In the genomic region with DNA sequence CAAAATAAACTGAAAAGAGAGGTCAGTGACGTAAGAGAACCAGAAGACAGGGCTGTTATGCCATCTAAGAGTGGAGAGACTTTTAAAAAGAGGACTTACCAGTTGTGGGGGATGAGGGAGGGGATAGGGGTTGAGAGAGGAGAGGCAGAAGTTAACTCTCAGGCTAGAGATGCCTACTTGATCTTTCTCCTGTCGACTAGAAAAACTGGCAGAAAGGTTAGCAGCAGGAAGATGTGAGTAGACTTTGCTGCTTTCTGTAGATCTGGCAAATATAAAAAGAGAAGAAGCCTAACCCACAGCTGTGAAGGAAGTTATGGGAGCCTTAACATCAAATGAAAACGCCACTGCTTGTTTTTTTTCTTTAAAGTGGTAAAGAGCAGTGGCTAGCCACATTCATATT, we compare ENCODE assay signal across 16 cellular contexts. TPM values are rescaled to one million over a fixed set of nuclear protein-coding genes. Genes with fewer than 3 reads are reported as not detected.
DNase-seq lines count a peak whose midpoint lies in the region; ATAC-seq lines count a peak whose summit lies in the region.
"Had no signal": no experiment of that assay in that cellular context is flagged by ENCODE, and none has a peak within 500 bp of the region (broad histone marks: within the 10 kb centered on the region; RNA-seq: fewer than 3 reads in every experiment).

No MANE protein-coding gene starts in this region.

- intact Hi-C loops in activated CD4-positive, alpha-beta T cell treated with anti-CD3 and anti-CD28 coated beads, Interleukin-2, amount 10 ng/mL, durations not matched to agents 24 days and 14 days (cut with micrococcal nuclease) = no loop called here
- intact Hi-C loops in cardiac septum (cut with DNase I) = no loop called here

- DNase-seq in activated CD4-positive, alpha-beta T cell treated with anti-CD3 and anti-CD28 coated beads, Interleukin-2, amount 10 ng/mL, durations not matched to agents 24 days and 14 days = peak; percentile 71
- no peak for DNase-seq in activated CD4-positive, alpha-beta T cell treated with anti-CD3 and anti-CD28 coated beads, Interleukin-2, amount 50 U/mL, for 4 hours
- DNase-seq in T-helper 17 cell = no peak
- DNase-seq in stimulated activated effector memory CD8-positive, alpha-beta T cell treated with anti-CD3 and anti-CD28 coated beads, Interleukin-12 subunit alpha, Interleukin-12 subunit beta, amount 100 ng/mL, for 72 hours (ENCODE audit: low spot score in 2 of 2) = no peak
- no peak for DNase-seq in GDM1 (lab: John Stamatoyannopoulos, UW)
- no peak for DNase-seq in cardiac septum (ENCODE audit: low spot score)
- DNase-seq: GM23248, mammary epithelial cell, NCI-H1436 treated with DMSO at 0.1 percent for 48 hours, NCI-H510A, occipital lobe, small intestine, T1000 had no signal

- peaks cover 28% of the 10 kb centered on the region for H3K4me1 Mint-ChIP-seq in activated CD4-positive, alpha-beta T cell treated with anti-CD3 and anti-CD28 coated beads, Interleukin-2, amount 10 ng/mL, durations not matched to agents 24 days and 14 days
- H3K4me1 Mint-ChIP-seq in T-helper 17 cell = peaks cover 71% of the 10 kb centered on the region
- peaks cover 46% of the 10 kb centered on the region for H3K4me1 Mint-ChIP-seq in stimulated activated effector memory CD8-positive, alpha-beta T cell treated with anti-CD3 and anti-CD28 coated beads, Interleukin-12 subunit alpha, Interleukin-12 subunit beta, amount 100 ng/mL, for 72 hours

- H3K27ac Mint-ChIP-seq in activated CD4-positive, alpha-beta T cell treated with anti-CD3 and anti-CD28 coated beads, Interleukin-2, amount 10 ng/mL, durations not matched to agents 24 days and 14 days = peak overlapping the region; percentile 54
- H3K27ac Mint-ChIP-seq in T-helper 17 cell = peak overlapping the region; percentile 96
- peak overlapping the region; percentile 24 for H3K27ac Mint-ChIP-seq in stimulated activated effector memory CD8-positive, alpha-beta T cell treated with anti-CD3 and anti-CD28 coated beads, Interleukin-12 subunit alpha, Interleukin-12 subunit beta, amount 100 ng/mL, for 72 hours

- ATAC-seq in T-helper 17 cell = peak; percentile 88
- no peak for ATAC-seq in stimulated activated effector memory CD8-positive, alpha-beta T cell treated with anti-CD3 and anti-CD28 coated beads, Interleukin-12 subunit alpha, Interleukin-12 subunit beta, amount 100 ng/mL, for 72 hours
- ATAC-seq in GM18868 (IDR thresholded peaks at IDR 0.05; ENCODE audit: unreplicated experiment) = no peak

- no peaks in the 10 kb centered on the region for H3K27me3 Mint-ChIP-seq in activated CD4-positive, alpha-beta T cell treated with anti-CD3 and anti-CD28 coated beads, Interleukin-2, amount 10 ng/mL, durations not matched to agents 24 days and 14 days
- no peaks in the 10 kb centered on the region for H3K27me3 Mint-ChIP-seq in T-helper 17 cell

- no peaks in the 10 kb centered on the region for H3K9me3 ChIP-seq in T-helper 17 cell (ENCODE audit: control insufficient read depth, low read length, poor library complexity, severe bottlenecking)
- H3K9me3 ChIP-seq in duodenal mucosa (ENCODE audit: control insufficient read depth in 1 of 2, low read length in 2 of 2) = peaks cover 0 to 5% of the 10 kb centered on the region in 2 donors
- H3K9me3 ChIP-seq: ascending aorta had no signal

- no peak overlapping the region for H3K4me3 ChIP-seq in duodenal mucosa (ENCODE audit: low read depth in 1 of 2, low read length in 2 of 2)
- H3K4me3 ChIP-seq: ascending aorta, GM23248 had no signal

- H3K27ac ChIP-seq in duodenal mucosa (ENCODE audit: low read depth, low read length) = peak overlapping the region; percentile 1
- H3K27ac ChIP-seq: ascending aorta, GM23248 had no signal

- peaks cover 32% of the 10 kb centered on the region for H3K36me3 Mint-ChIP-seq in activated CD4-positive, alpha-beta T cell treated with anti-CD3 and anti-CD28 coated beads, Interleukin-2, amount 10 ng/mL, durations not matched to agents 24 days and 14 days (ENCODE audit: low read depth)
- peaks cover 8% of the 10 kb centered on the region for H3K36me3 Mint-ChIP-seq in T-helper 17 cell (ENCODE audit: low read depth)
- H3K36me3 Mint-ChIP-seq in stimulated activated effector memory CD8-positive, alpha-beta T cell treated with anti-CD3 and anti-CD28 coated beads, Interleukin-12 subunit alpha, Interleukin-12 subunit beta, amount 100 ng/mL, for 72 hours = peaks cover 41% of the 10 kb centered on the region

- H3K9me3 Mint-ChIP-seq in activated CD4-positive, alpha-beta T cell treated with anti-CD3 and anti-CD28 coated beads, Interleukin-2, amount 10 ng/mL, durations not matched to agents 24 days and 14 days = peaks cover 7% of the 10 kb centered on the region
- H3K9me3 Mint-ChIP-seq in stimulated activated effector memory CD8-positive, alpha-beta T cell treated with anti-CD3 and anti-CD28 coated beads, Interleukin-12 subunit alpha, Interleukin-12 subunit beta, amount 100 ng/mL, for 72 hours = peaks cover 6% of the 10 kb centered on the region

- H3K36me3 ChIP-seq in duodenal mucosa (ENCODE audit: control insufficient read depth in 1 of 2, insufficient read depth in 2 of 2, low read length in 2 of 2) = peaks cover 0 to 4% of the 10 kb centered on the region in 2 donors

- H3K4me3 Mint-ChIP-seq in activated CD4-positive, alpha-beta T cell treated with anti-CD3 and anti-CD28 coated beads, Interleukin-2, amount 10 ng/mL, durations not matched to agents 24 days and 14 days = peak overlapping the region; percentile 53
- H3K4me3 Mint-ChIP-seq in T-helper 17 cell = peak overlapping the region; percentile 83
- H3K4me3 Mint-ChIP-seq in stimulated activated effector memory CD8-positive, alpha-beta T cell treated with anti-CD3 and anti-CD28 coated beads, Interleukin-12 subunit alpha, Interleukin-12 subunit beta, amount 100 ng/mL, for 72 hours = peak overlapping the region; percentile 2

- no peaks in the 10 kb centered on the region for H3K27me3 ChIP-seq in duodenal mucosa (ENCODE audit: control insufficient read depth in 1 of 2, insufficient read depth in 2 of 2, low read length in 2 of 2)
- H3K27me3 ChIP-seq: ascending aorta had no signal

- no peak overlapping the region for H3K9ac ChIP-seq in duodenal mucosa (ENCODE audit: low read depth in 1 of 2, low read length in 2 of 2)
- H3K9ac ChIP-seq: GM23248 had no signal

- peaks cover 7 to 17% of the 10 kb centered on the region in 2 donors for H3K4me1 ChIP-seq in duodenal mucosa (ENCODE audit: control insufficient read depth in 1 of 2, insufficient read depth in 2 of 2, low read length in 2 of 2)

RNA-seq across cellular contexts. Expression of a gene that starts 10.7 kb away (rescaled TPM):
- total RNA-seq in activated CD4-positive, alpha-beta T cell treated with anti-CD3 and anti-CD28 coated beads, Interleukin-2, amount 10 ng/mL, durations not matched to agents 24 days and 14 days = 17.3 TPM in 2 replicates
- total RNA-seq in T-helper 17 cell (10 to 100 TPM; 25.6 to 37.2 TPM), cardiac septum (20.0 TPM)

RNA-seq across cellular contexts. Expression of a gene that starts 59.8 kb away (rescaled TPM):
- total RNA-seq in activated CD4-positive, alpha-beta T cell treated with anti-CD3 and anti-CD28 coated beads, Interleukin-2, amount 10 ng/mL, durations not matched to agents 24 days and 14 days = 48.3 and 51.2 TPM in 2 replicates
- total RNA-seq in T-helper 17 cell = 10 to 100 TPM; 81.1 to 94.8 TPM
- total RNA-seq in cardiac septum = 24.5 TPM

Comparison
In these comparisons a context has a peak if more than half of its experiments do, and no peak if none do; other contexts are left out.
1. H3K27ac Mint-ChIP-seq: peak in every context shown above with its lines; median percentile 96 in T-helper 17 cell; 54 in activated CD4-positive, alpha-beta T cell treated with anti-CD3 and anti-CD28 coated beads, Interleukin-2, amount 10 ng/mL, durations not matched to agents 24 days and 14 days; 24 in stimulated activated effector memory CD8-positive, alpha-beta T cell treated with anti-CD3 and anti-CD28 coated beads, Interleukin-12 subunit alpha, Interleukin-12 subunit beta, amount 100 ng/mL, for 72 hours.
2. H3K4me3 Mint-ChIP-seq: peak in every context shown above with its lines; median percentile 83 in T-helper 17 cell; 53 in activated CD4-positive, alpha-beta T cell treated with anti-CD3 and anti-CD28 coated beads, Interleukin-2, amount 10 ng/mL, durations not matched to agents 24 days and 14 days; 2 in stimulated activated effector memory CD8-positive, alpha-beta T cell treated with anti-CD3 and anti-CD28 coated beads, Interleukin-12 subunit alpha, Interleukin-12 subunit beta, amount 100 ng/mL, for 72 hours.